In genomic region chr13:105778196-105778595, GRCh38 we compare ENCODE assay signal across 25 cellular contexts.
DNase-seq lines count a peak whose midpoint lies in the region; ATAC-seq and TF ChIP-seq lines count a peak whose summit lies in the region.
"Had no signal": no experiment of that assay in that cellular context is flagged by ENCODE, and none has a peak within 500 bp of the region (broad histone marks: within the 10 kb centered on the region; RNA-seq: fewer than 3 reads in every experiment).

No MANE protein-coding gene starts in this region.

- H4K5ac ChIP-seq in mesendoderm (ENCODE audit: low read length): no peak overlapping the region

- H2AFZ ChIP-seq in HCT116 (ENCODE audit: low read depth, low read length, poor library complexity, severe bottlenecking): peak overlapping the region; percentile 1

- H3K4me1 ChIP-seq in HCT116 (ENCODE audit: control insufficient read depth in 1 of 2, insufficient read depth in 2 of 2, low read length in 2 of 2) (peaks cover 22 to 30% of the 10 kb centered on the region in 2 experiments), mesendoderm (ENCODE audit: control insufficient read depth, low read depth, low read length) (peaks cover 3% of the 10 kb centered on the region)
- H3K4me1 ChIP-seq: ascending aorta, BLaER1, suprapubic skin had no signal

- no peaks in the 10 kb centered on the region for H4K20me1 ChIP-seq in HCT116 (ENCODE audit: insufficient read depth)
- H4K20me1 ChIP-seq: BLaER1 had no signal

- H3K4me2 ChIP-seq in HCT116 (ENCODE audit: low read length): no peak overlapping the region
- no peak overlapping the region for H3K4me2 ChIP-seq in mesendoderm (ENCODE audit: low read length)
- H3K4me2 ChIP-seq: BLaER1, KMS-11 had no signal

- ATAC-seq in HCT116 (no peak), left cardiac atrium (no peak)
- ATAC-seq: activated CD8-positive, alpha-beta memory T cell treated with anti-CD3 and anti-CD28 coated beads, Interleukin-2, amount 10 ng/mL, durations not matched to agents 7 days and 5 days; activated T-helper 17 cell treated with anti-CD3 and anti-CD28 coated beads, Interleukin-2, amount 50 U/mL, for 72 hours; effector memory CD8-positive, alpha-beta T cell; stimulated activated memory B cell treated with anti-CD40 and anti-IgM and Interleukin-4, amounts not matched to agents 10 μg/mL and 1 μg/mL and 100 μg/mL, for 72 hours had no signal

- H3K27me3 ChIP-seq in HCT116 (ENCODE audit: insufficient read depth, low read length) (no peaks in the 10 kb centered on the region), mesendoderm (ENCODE audit: insufficient read depth, low read length, poor library complexity) (no peaks in the 10 kb centered on the region)
- H3K27me3 ChIP-seq: ascending aorta, BLaER1, esophagus muscularis mucosa, neutrophil, suprapubic skin had no signal

- BruUV-seq in HCT116 (replicated peaks; lab: Mats Ljungman, UMichigan): no TSS peak

- no peak overlapping the region for H3K4me3 ChIP-seq in HCT116 (replicated peaks in 1 of 2; ENCODE audit: low read depth in 1 of 2, low read length in 2 of 2)
- H3K4me3 ChIP-seq in retinal pigment epithelial cell (ENCODE audit: low read length): no peak overlapping the region
- H3K4me3 ChIP-seq in mesendoderm (ENCODE audit: low read length): no peak overlapping the region
- H3K4me3 ChIP-seq: ascending aorta, BLaER1, esophagus muscularis mucosa, suprapubic skin had no signal

- no peak overlapping the region for H3K18ac ChIP-seq in mesendoderm (ENCODE audit: low read length)

- H3K27ac ChIP-seq in HCT116 (ENCODE audit: low read depth, low read length) (no peak overlapping the region), mesendoderm (ENCODE audit: low read depth, low read length) (no peak overlapping the region)
- H3K27ac ChIP-seq: ascending aorta, BLaER1, esophagus muscularis mucosa, KMS-11, neutrophil, suprapubic skin, WERI-Rb-1 had no signal

- no peak overlapping the region for H2BK120ac ChIP-seq in mesendoderm (ENCODE audit: low read depth, low read length)

- DNase-seq in HCT116 (ENCODE audit: low read depth, low spot score) (no peak), astrocyte of the hippocampus (ENCODE audit: low read depth, low spot score) (peak; percentile 73), fibroblast of peridontal ligament (ENCODE audit: extremely low read depth) (peak; percentile 30), retinal pigment epithelial cell (ENCODE audit: low read depth) (peak; percentile 60), DMS153 treated with DMSO at 0.1 percent for 48 hours (lab: John Stamatoyannopoulos, UW; ENCODE audit: unreplicated experiment) (no peak), left cardiac atrium (no peak), NCI-H526 treated with DMSO at 0.1 percent for 48 hours (lab: John Stamatoyannopoulos, UW) (no peak), mesendoderm (no peak)
- DNase-seq: activated CD4-positive, alpha-beta T cell treated with anti-CD3 and anti-CD28 coated beads, Interleukin-2, amount 10 ng/mL, durations not matched to agents 24 days and 14 days; activated CD8-positive, alpha-beta memory T cell treated with anti-CD3 and anti-CD28 coated beads, Interleukin-2, amount 10 ng/mL, durations not matched to agents 7 days and 5 days; COR-L47; effector memory CD8-positive, alpha-beta T cell; H9; NCI-H1092; NCI-H187 treated with DMSO at 0.1 percent for 48 hours; small intestine; WERI-Rb-1 had no signal

- TF ChIP-seq CTCF in HCT116 (IDR thresholded peaks at IDR 0.05 in 2 of 3, conservative IDR thresholded peaks at IDR 0.05 in 1 of 3; ENCODE audit: borderline replicate concordance in 1 of 3, insufficient read depth in 1 of 3, low read depth in 2 of 3, low read length in 2 of 3): no peak
- TF ChIP-seq CTCF in retinal pigment epithelial cell (conservative IDR thresholded peaks at IDR 0.05; ENCODE audit: low read depth, low read length): no peak

- H3K9ac ChIP-seq in HCT116 (ENCODE audit: low read length) (no peak overlapping the region), mesendoderm (ENCODE audit: low read length) (no peak overlapping the region)
- H3K9ac ChIP-seq: BLaER1, KMS-11 had no signal

- TF ChIP-seq RAD21 in HCT116 (IDR thresholded peaks at IDR 0.05; ENCODE audit: low read depth): no peak

- H3K79me2 ChIP-seq in HCT116 (ENCODE audit: insufficient read depth, low read length) (no peaks in the 10 kb centered on the region), mesendoderm (ENCODE audit: control insufficient read depth, insufficient read depth, low read length) (no peaks in the 10 kb centered on the region)

- no peaks in the 10 kb centered on the region for H3K36me3 ChIP-seq in HCT116 (ENCODE audit: control insufficient read depth in 1 of 2, insufficient read depth in 2 of 2, low read length in 2 of 2)
- H3K36me3 ChIP-seq in mesendoderm (ENCODE audit: control insufficient read depth, insufficient read depth, low read length): no peaks in the 10 kb centered on the region
- H3K36me3 ChIP-seq: ascending aorta, BLaER1, esophagus muscularis mucosa, neutrophil, suprapubic skin, WERI-Rb-1 had no signal

- no peak overlapping the region for H3K56ac ChIP-seq in mesendoderm (ENCODE audit: low read length)

- POLR2A ChIA-PET in HCT116 (lab: Charles Lee): no interaction called here

- no peak overlapping the region for H3K23ac ChIP-seq in mesendoderm (ENCODE audit: low read length)

- H3K9me3 ChIP-seq in HCT116 (ENCODE audit: control insufficient read depth in 1 of 2, insufficient read depth in 1 of 2, low read depth in 1 of 2, low read length in 2 of 2): no peaks in the 10 kb centered on the region
- H3K9me3 ChIP-seq: ascending aorta, BLaER1, esophagus muscularis mucosa, neutrophil, suprapubic skin had no signal

- WGBS in mesendoderm (ENCODE audit: extremely low coverage, insufficient coverage, low lambda C conversion rate): no CpG with 5 or more reads among the region's 1 CpG

- H3K4ac ChIP-seq in mesendoderm (ENCODE audit: low read depth, low read length): no peak overlapping the region

- intact Hi-C loops in HCT116 (cut with micrococcal nuclease) (loop anchor here (10.0 kb wide), 1 partner anchor 697 kb away; no protein-coding TSS in a partner anchor), left cardiac atrium (cut with DNase I) (no loop called here)

- H2AK5ac ChIP-seq in mesendoderm (ENCODE audit: low read length): no peak overlapping the region

- no peak overlapping the region for H2BK5ac ChIP-seq in mesendoderm (ENCODE audit: low read length)

- H2BK15ac ChIP-seq in mesendoderm (replicated peaks; ENCODE audit: low read depth): no peak overlapping the region

- RAD21 ChIA-PET in HCT116 (lab: Charles Lee; ENCODE audit: low non-redundant PET in 1 of 2, low total read pairs in 2 of 2, uncharacterized antibody in 2 of 2, unreplicated experiment in 2 of 2): no interaction called here

- CTCF ChIA-PET in HCT116 (lab: Charles Lee): no interaction called here

- H3K79me1 ChIP-seq in mesendoderm (ENCODE audit: low read length): no peaks in the 10 kb centered on the region

- TF ChIP-seq POLR2A in HCT116 (IDR thresholded peaks at IDR 0.05; ENCODE audit: borderline replicate concordance, extremely low read depth, insufficient read depth, insufficient read length): no peak

- H3K9me2 ChIP-seq in HCT116 (ENCODE audit: insufficient read depth): no peaks in the 10 kb centered on the region

- H4K8ac ChIP-seq in mesendoderm (ENCODE audit: low read depth, low read length): no peak overlapping the region

TF ChIP-seq in HCT116, 20 proteins besides CTCF, POLR2A, EP300 and RAD21:
- TF ChIP-seq ATF3 (IDR thresholded peaks at IDR 0.05) (no peak), JUND (IDR thresholded peaks at IDR 0.05) (no peak), EZH2 (IDR thresholded peaks at IDR 0.05) (no peak), SP1 (IDR thresholded peaks at IDR 0.05; ENCODE audit: low read depth) (no peak), FOSL1 (IDR thresholded peaks at IDR 0.05; ENCODE audit: low read depth) (no peak), EGR1 (IDR thresholded peaks at IDR 0.05; ENCODE audit: low read depth) (no peak), YY1 (IDR thresholded peaks at IDR 0.05; ENCODE audit: extremely low read depth, insufficient replicate concordance, low read depth, low read length) (no peak), SRF (IDR thresholded peaks at IDR 0.05; ENCODE audit: low read depth) (no peak), TCF7L2 (IDR thresholded peaks at IDR 0.05; ENCODE audit: borderline replicate concordance, extremely low read depth, insufficient read depth, insufficient read length) (no peak), ELF1 (IDR thresholded peaks at IDR 0.05; ENCODE audit: borderline replicate concordance, low read depth) (no peak), ZNF274 (IDR thresholded peaks at IDR 0.05; ENCODE audit: low read depth, low read length) (no peak), ZFX (IDR thresholded peaks at IDR 0.05) (no peak)

Comparison
In these comparisons a context has a peak if more than half of its experiments do, and no peak if none do; other contexts are left out.
1. DNase-seq: peak in astrocyte of the hippocampus (single experiment), fibroblast of peridontal ligament (single experiment) and retinal pigment epithelial cell (single experiment); none in HCT116 (single experiment), DMS153 treated with DMSO at 0.1 percent for 48 hours (single experiment), left cardiac atrium (single experiment), NCI-H526 treated with DMSO at 0.1 percent for 48 hours (single experiment) and mesendoderm (single experiment).